8 cellular contexts compared by ENCODE assay signal in the genomic region with DNA sequence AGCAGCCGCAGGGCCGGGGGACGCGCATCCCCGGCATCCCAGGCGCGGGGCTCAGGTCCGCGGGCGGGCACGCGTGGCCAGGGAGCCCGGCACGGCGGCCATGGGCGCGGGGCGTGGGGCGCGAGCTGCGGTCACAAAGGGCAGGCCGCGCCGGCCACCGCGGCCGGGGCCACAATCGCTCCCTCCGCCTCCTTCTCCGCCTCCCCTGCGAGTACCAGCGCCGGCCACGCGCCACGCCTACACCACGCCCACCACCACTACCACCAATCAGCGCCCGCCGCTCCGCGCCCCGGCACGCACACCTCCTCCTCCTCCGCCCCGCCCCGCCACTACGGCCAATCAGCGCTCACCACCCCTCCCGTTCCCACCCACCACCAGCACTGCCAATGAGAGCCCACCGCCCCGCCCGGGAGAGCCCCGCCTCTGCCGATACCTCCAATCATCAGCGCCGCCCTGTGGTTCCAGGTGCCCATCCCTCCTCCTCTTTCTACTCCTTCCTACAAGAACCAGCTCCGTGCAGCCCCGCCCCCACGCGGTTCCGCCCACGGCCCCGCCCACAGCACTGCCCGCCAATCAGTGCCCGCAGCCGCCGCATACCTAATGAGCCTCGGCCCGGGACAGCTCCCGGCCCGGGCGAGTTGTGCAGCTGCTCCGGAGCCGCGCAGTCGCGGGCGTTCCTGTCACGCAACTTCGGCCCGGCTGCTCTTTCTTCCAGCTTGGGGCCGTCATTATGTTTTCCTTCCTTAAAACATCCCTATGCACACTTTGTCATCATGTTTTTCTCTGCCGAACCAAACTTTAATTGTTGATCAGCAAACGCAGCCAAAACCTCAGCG. TPM values are rescaled to one million over a fixed set of nuclear protein-coding genes. Genes with fewer than 3 reads are reported as not detected.
DNase-seq lines count a peak whose midpoint lies in the region; ATAC-seq and TF ChIP-seq lines count a peak whose summit lies in the region.

A gene (minus strand): TSS at position 213 of the 836 bp plus-strand sequence. CDS start 232 bp downstream, outside the sequence.

- intact Hi-C loops in left cardiac atrium (cut with DNase I) (no loop called here), posterior vena cava (cut with DNase I) (no loop called here)

- ATAC-seq in HG02870 (IDR thresholded peaks at IDR 0.05; ENCODE audit: unreplicated experiment) (peak; percentile 84), left cardiac atrium (peak; percentile 95 to 96), upper lobe of left lung (ENCODE audit: low FRiP score in 2 of 2) (peak; percentile 95 to 98)

- H3K36me3 ChIP-seq in upper lobe of left lung = no peaks in the 10 kb centered on the region

- DNase-seq in NCI-H146 (lab: John Stamatoyannopoulos, UW) (peak; percentile 100), amygdala (lab: John Stamatoyannopoulos, UW) (peak; percentile 95 to 100 (median 100)), left cardiac atrium (peak; percentile 100), posterior vena cava (ENCODE audit: low spot score) (peak; percentile 100), upper lobe of left lung (peak; percentile 100)

- peaks cover 34 to 55% (median 45%) of the 10 kb centered on the region in 4 donors for H3K4me1 ChIP-seq in upper lobe of left lung

- H3K4me1 Mint-ChIP-seq in T-helper 1 cell treated with Interleukin-12 subunit alpha and Interleukin-12 subunit beta and Interleukin-4 antibody, amounts not matched to agents 30 μg/mL and 1 μg/mL, for 36 hours (ENCODE audit: low read depth) = peaks cover 20% of the 10 kb centered on the region

- H3K9me3 ChIP-seq in upper lobe of left lung = no peaks in the 10 kb centered on the region

- H3K27ac Mint-ChIP-seq in T-helper 1 cell treated with Interleukin-12 subunit alpha and Interleukin-12 subunit beta and Interleukin-4 antibody, amounts not matched to agents 30 μg/mL and 1 μg/mL, for 36 hours = peak within 1 kb of the TSS; percentile 78

- H3K9me3 Mint-ChIP-seq in T-helper 1 cell treated with Interleukin-12 subunit alpha and Interleukin-12 subunit beta and Interleukin-4 antibody, amounts not matched to agents 30 μg/mL and 1 μg/mL, for 36 hours = no peaks in the 10 kb centered on the region

- peak in 1 of 4 donors; percentile 0 for TF ChIP-seq EP300 in upper lobe of left lung (IDR thresholded peaks at IDR 0.05)

- peak within 1 kb of the TSS; percentile 87 to 96 (median 90) for H3K27ac ChIP-seq in upper lobe of left lung

- 0 to 1% methylated on average over 32 to 56 of the region's 86 CpGs for WGBS in upper lobe of left lung, 2 donors

- no peaks in the 10 kb centered on the region for H3K27me3 ChIP-seq in upper lobe of left lung

- no peaks in the 10 kb centered on the region for H3K36me3 Mint-ChIP-seq in T-helper 1 cell treated with Interleukin-12 subunit alpha and Interleukin-12 subunit beta and Interleukin-4 antibody, amounts not matched to agents 30 μg/mL and 1 μg/mL, for 36 hours (ENCODE audit: low read depth)

- H3K4me3 ChIP-seq in upper lobe of left lung = peak within 1 kb of the TSS; percentile 49 to 91 (median 76)

- TF ChIP-seq POLR2A in GM15510 (IDR thresholded peaks at IDR 0.05; ENCODE audit: borderline replicate concordance, extremely low read depth, insufficient read length) (peak; percentile 49), upper lobe of left lung (IDR thresholded peaks at IDR 0.05) (peak in 3 of 4 donors; percentile 95 to 99 (median 95))

- TF ChIP-seq CTCF in upper lobe of left lung (IDR thresholded peaks at IDR 0.05) = peak in 2 of 6 experiments; percentile 23 to 39

- H3K4me3 Mint-ChIP-seq in T-helper 1 cell treated with Interleukin-12 subunit alpha and Interleukin-12 subunit beta and Interleukin-4 antibody, amounts not matched to agents 30 μg/mL and 1 μg/mL, for 36 hours = peak within 1 kb of the TSS; percentile 89

- H3K27me3 Mint-ChIP-seq in T-helper 1 cell treated with Interleukin-12 subunit alpha and Interleukin-12 subunit beta and Interleukin-4 antibody, amounts not matched to agents 30 μg/mL and 1 μg/mL, for 36 hours (ENCODE audit: low read depth) = peaks cover 59% of the 10 kb centered on the region

RNA-seq across cellular contexts. Expression of the gene that starts here (rescaled TPM):
- total RNA-seq in left cardiac atrium = 10 to 100 TPM; 59.6 to 95.7 TPM
- 10 to 100 TPM; 34.0 to 43.4 TPM for total RNA-seq in posterior vena cava
- 100 to 1,000 TPM; 101 to 233 (median 168) TPM for total RNA-seq in upper lobe of left lung

Comparison
In these comparisons a context has a peak if more than half of its experiments do, and no peak if none do; other contexts are left out.
1. Peak in every context shown above with its lines: DNase-seq, ATAC-seq, H3K4me3 ChIP-seq and H3K27ac ChIP-seq.